Comparison of ENCODE assay signal across 9 cellular contexts in the genomic region with DNA sequence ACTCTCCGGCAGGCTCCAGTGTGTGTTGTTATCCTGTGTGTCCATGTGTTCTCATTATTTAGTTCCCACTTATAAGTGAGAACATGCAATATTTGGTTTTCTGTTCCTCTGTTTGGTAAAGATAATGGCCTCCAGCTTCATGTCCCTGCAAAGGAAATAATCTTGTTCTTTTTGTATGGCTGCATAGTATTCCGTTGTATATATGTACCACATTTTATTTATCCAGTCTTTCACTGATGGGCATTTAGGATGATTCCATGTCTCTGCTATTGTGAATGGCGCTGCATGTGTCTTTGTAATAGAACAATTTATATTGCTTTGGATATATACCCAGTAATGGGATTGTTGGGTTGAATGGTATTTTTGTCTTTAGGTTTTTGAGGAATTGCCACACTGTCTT.
"Had no signal": no experiment of that assay in that cellular context is flagged by ENCODE, and none has a peak within 500 bp of the region (broad histone marks: within the 10 kb centered on the region; RNA-seq: fewer than 3 reads in every experiment).

No MANE protein-coding gene starts in this region.

- H3K36me3 ChIP-seq: HAP-1 had no signal

- H3K4me2 ChIP-seq: GM23338 had no signal

- DNase-seq: GM23248, GOT3, H7, H9, HCEC 1CT, HFFc6 had no signal

- ATAC-seq: GM23338, HCT116 had no signal

- H2AFZ ChIP-seq: GM23248, GM23338 had no signal

- H3K27ac ChIP-seq: GM23248 had no signal

- H3K4me3 ChIP-seq: GM23248, GM23338, HAP-1 had no signal

- H3K9ac ChIP-seq: GM23248 had no signal

- H3K9me3 ChIP-seq: HAP-1 had no signal

- H3K4me1 ChIP-seq: HAP-1 had no signal
